Comparison of ENCODE assay signal across 23 cellular contexts in the genomic region with DNA sequence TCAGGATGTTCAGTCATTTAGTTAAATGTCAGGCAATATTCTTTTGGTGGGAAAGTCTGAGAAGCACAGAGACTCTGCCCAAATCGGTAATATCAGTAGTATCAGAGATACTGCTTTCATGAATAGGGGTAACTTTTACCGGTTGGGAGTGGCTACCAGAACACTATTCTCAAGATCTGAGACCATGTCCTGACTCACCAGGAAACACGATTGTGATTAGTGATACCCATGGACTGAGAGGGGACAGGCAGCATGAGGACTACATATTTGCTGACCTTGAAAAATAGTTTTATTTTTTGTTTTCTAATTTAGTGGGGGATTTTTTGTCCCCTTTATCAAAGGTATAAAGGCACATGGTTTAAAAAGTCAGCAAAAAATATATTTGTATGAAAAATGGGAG.
A peak's percentile ranks its signal among the peaks of the same experiment; 100 is the strongest.
DNase-seq lines count a peak whose midpoint lies in the region; ATAC-seq, FAIRE-seq and TF ChIP-seq lines count a peak whose summit lies in the region.
"Had no signal": no experiment of that assay in that cellular context is flagged by ENCODE, and none has a peak within 500 bp of the region (broad histone marks: within the 10 kb centered on the region; RNA-seq: fewer than 3 reads in every experiment).

No MANE protein-coding gene starts in this region.

- no peaks in the 10 kb centered on the region for H3K27me3 ChIP-seq in adrenal gland
- H3K27me3 ChIP-seq: BLaER1 had no signal

- POLR2A ChIA-PET in activated CD4-positive, alpha-beta T cell treated with anti-CD3 and anti-CD28 coated beads for 36 hours (lab: Charles Lee): no interaction called here

- ATAC-seq in activated CD4-positive, alpha-beta T cell treated with anti-CD3 and anti-CD28 coated beads for 36 hours: peak; percentile 42
- ATAC-seq in stimulated activated effector memory CD8-positive, alpha-beta T cell treated with anti-CD3 and anti-CD28 coated beads, Interleukin-12 subunit alpha, Interleukin-12 subunit beta, amount 100 ng/mL, for 72 hours: peak; percentile 89

- no peaks in the 10 kb centered on the region for H3K9me3 ChIP-seq in adrenal gland (replicated peaks in 1 of 3)
- H3K9me3 ChIP-seq: BLaER1 had no signal

- CTCF ChIA-PET in activated CD4-positive, alpha-beta T cell treated with anti-CD3 and anti-CD28 coated beads for 36 hours (lab: Charles Lee): interaction anchor here (1.4 kb wide), 1 partner anchor 16 kb away, joined by 4 read pairs; no protein-coding TSS in a partner anchor

- intact Hi-C loops in activated CD4-positive, alpha-beta T cell treated with anti-CD3 and anti-CD28 coated beads for 36 hours (cut with DNase I, micrococcal nuclease): no loop called here
- intact Hi-C loops in adrenal gland (cut with DNase I): no loop called here

- H3K9me3 Mint-ChIP-seq in activated CD4-positive, alpha-beta T cell treated with anti-CD3 and anti-CD28 coated beads for 36 hours (ENCODE audit: low read depth): no peaks in the 10 kb centered on the region
- H3K9me3 Mint-ChIP-seq in stimulated activated effector memory CD8-positive, alpha-beta T cell treated with anti-CD3 and anti-CD28 coated beads, Interleukin-12 subunit alpha, Interleukin-12 subunit beta, amount 100 ng/mL, for 72 hours: no peaks in the 10 kb centered on the region
- H3K9me3 Mint-ChIP-seq: CD8-positive, alpha-beta memory T cell; H9 had no signal

- H3K4me1 Mint-ChIP-seq in activated CD4-positive, alpha-beta T cell treated with anti-CD3 and anti-CD28 coated beads for 36 hours: peaks cover 2% of the 10 kb centered on the region
- H3K4me1 Mint-ChIP-seq in stimulated activated effector memory CD8-positive, alpha-beta T cell treated with anti-CD3 and anti-CD28 coated beads, Interleukin-12 subunit alpha, Interleukin-12 subunit beta, amount 100 ng/mL, for 72 hours: no peaks in the 10 kb centered on the region

- DNase-seq in activated CD4-positive, alpha-beta T cell treated with anti-CD3 and anti-CD28 coated beads for 36 hours: no peak
- no peak for DNase-seq in activated CD4-positive, alpha-beta T cell treated with anti-CD3 and anti-CD28 coated beads, Interleukin-2, amount 50 U/mL, for 48 hours
- DNase-seq in GM18507 (ENCODE audit: extremely low spot score, insufficient read length, low read depth) (no peak), adrenal gland (no peak), NCI-H1092 (lab: John Stamatoyannopoulos, UW) (no peak), DMS 273 (lab: John Stamatoyannopoulos, UW; ENCODE audit: unreplicated experiment) (no peak)
- DNase-seq in stimulated activated effector memory CD8-positive, alpha-beta T cell treated with anti-CD3 and anti-CD28 coated beads, Interleukin-12 subunit alpha, Interleukin-12 subunit beta, amount 100 ng/mL, for 72 hours (ENCODE audit: low spot score in 2 of 2): no peak
- no peak for DNase-seq in NK-92 treated with Interleukin-12 subunit alpha and Interleukin-12 subunit beta, amount 100 ng/mL, for 24 hours (lab: John Stamatoyannopoulos, UW)
- DNase-seq: CD8-positive, alpha-beta memory T cell; DND-41; H9; IMR-90; Kasumi-1; MM.1S; NCI-H1105; NCI-H1694; NCI-H2227 treated with DMSO at 0.1 percent for 48 hours; NCI-H526; RPMI8226; SIG-M5 had no signal

- TF ChIP-seq CTCF in adrenal gland (IDR thresholded peaks at IDR 0.05): no peak

- no peak overlapping the region for H3K27ac Mint-ChIP-seq in activated CD4-positive, alpha-beta T cell treated with anti-CD3 and anti-CD28 coated beads for 36 hours
- H3K27ac Mint-ChIP-seq in stimulated activated effector memory CD8-positive, alpha-beta T cell treated with anti-CD3 and anti-CD28 coated beads, Interleukin-12 subunit alpha, Interleukin-12 subunit beta, amount 100 ng/mL, for 72 hours: no peak overlapping the region

- no peaks in the 10 kb centered on the region for H3K27me3 Mint-ChIP-seq in activated CD4-positive, alpha-beta T cell treated with anti-CD3 and anti-CD28 coated beads for 36 hours
- H3K27me3 Mint-ChIP-seq: CD8-positive, alpha-beta memory T cell had no signal

- no peak overlapping the region for H3K4me3 ChIP-seq in adrenal gland
- H3K4me3 ChIP-seq: BLaER1 had no signal

- peaks cover 31 to 49% of the 10 kb centered on the region in 2 donors for H3K4me1 ChIP-seq in adrenal gland (replicated peaks in 1 of 2)
- H3K4me1 ChIP-seq: BLaER1 had no signal

- H3K27ac ChIP-seq in adrenal gland: peak overlapping the region in 4 of 5 donors; percentile 20 to 57 (median 30)
- H3K27ac ChIP-seq: BLaER1 had no signal

- TF ChIP-seq POLR2A in adrenal gland (IDR thresholded peaks at IDR 0.05): no peak

- WGBS in adrenal gland, 4 donors: 47 to 52% (median 50%) methylated on average over 3 of the region's 3 CpGs

- FAIRE-seq in GM18507 (lab: Jason Lieb, UNC): peak; percentile 55
- FAIRE-seq: G401.6, GM12891 had no signal

- no peak overlapping the region for H3K4me3 Mint-ChIP-seq in activated CD4-positive, alpha-beta T cell treated with anti-CD3 and anti-CD28 coated beads for 36 hours
- no peak overlapping the region for H3K4me3 Mint-ChIP-seq in stimulated activated effector memory CD8-positive, alpha-beta T cell treated with anti-CD3 and anti-CD28 coated beads, Interleukin-12 subunit alpha, Interleukin-12 subunit beta, amount 100 ng/mL, for 72 hours
- H3K4me3 Mint-ChIP-seq: CD8-positive, alpha-beta memory T cell; H9 had no signal

- H3K36me3 ChIP-seq in adrenal gland (replicated peaks in 1 of 2): peaks cover 0 to 8% of the 10 kb centered on the region in 2 donors

- no peaks in the 10 kb centered on the region for H3K36me3 Mint-ChIP-seq in activated CD4-positive, alpha-beta T cell treated with anti-CD3 and anti-CD28 coated beads for 36 hours (ENCODE audit: low read depth)
- H3K36me3 Mint-ChIP-seq in stimulated activated effector memory CD8-positive, alpha-beta T cell treated with anti-CD3 and anti-CD28 coated beads, Interleukin-12 subunit alpha, Interleukin-12 subunit beta, amount 100 ng/mL, for 72 hours: peaks cover 35% of the 10 kb centered on the region
